Comparison of ENCODE assay signal across 1 cellular context in genomic region chr7:135939268-135939667, GRCh38.
TF ChIP-seq lines count a peak whose summit lies in the region.

No MANE protein-coding gene starts in this region.

TF ChIP-seq in WTC11, 78 proteins besides CTCF, POLR2A, EP300 and RAD21 (continued from another document):
- TF ChIP-seq USF1 (CRISPR knock-in tag; IDR thresholded peaks at IDR 0.05) (no peak), SOX15 (CRISPR knock-in tag; IDR thresholded peaks at IDR 0.05) (no peak)
